ENCODE assay signal across 8 cellular contexts in the genomic region with DNA sequence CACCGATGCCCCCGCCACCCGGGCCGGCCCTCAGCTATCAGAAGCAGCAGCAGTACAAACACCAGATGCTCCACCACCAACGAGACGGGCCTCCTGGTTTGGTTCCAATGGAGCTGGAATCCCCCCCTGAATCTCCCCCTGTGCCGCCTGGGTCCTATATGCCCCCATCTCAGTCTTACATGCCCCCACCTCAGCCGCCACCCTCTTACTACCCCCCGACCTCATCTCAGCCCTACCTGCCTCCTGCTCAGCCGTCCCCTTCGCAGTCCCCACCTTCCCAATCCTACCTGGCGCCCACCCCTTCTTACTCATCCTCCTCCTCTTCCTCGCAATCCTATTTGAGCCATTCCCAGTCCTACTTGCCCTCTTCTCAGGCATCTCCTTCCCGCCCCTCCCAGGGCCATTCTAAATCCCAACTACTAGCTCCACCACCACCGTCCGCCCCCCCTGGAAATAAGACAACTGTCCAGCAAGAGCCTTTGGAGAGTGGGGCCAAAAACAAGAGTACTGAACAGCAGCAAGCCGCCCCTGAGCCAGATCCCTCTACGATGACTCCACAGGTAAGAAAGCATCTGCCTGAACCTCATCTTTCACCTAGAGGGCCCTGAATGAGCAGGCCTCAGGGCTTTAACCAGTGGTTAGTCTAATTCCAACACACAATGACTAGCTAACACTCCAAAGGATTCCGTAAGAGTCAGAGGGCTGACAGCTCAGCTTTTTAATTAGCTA. TPM values are rescaled to one million over a fixed set of nuclear protein-coding genes. Genes with fewer than 3 reads are reported as not detected.
DNase-seq lines count a peak whose midpoint lies in the region; ATAC-seq and TF ChIP-seq lines count a peak whose summit lies in the region.

No MANE protein-coding gene starts in this region.

- peak overlapping the region; percentile 94 for H3K9ac ChIP-seq in PC-3 (ENCODE audit: low read length)

- peak; percentile 10 for DNase-seq in GM12865 (ENCODE audit: low read depth)
- DNase-seq in PC-3 = peak; percentile 59
- peak; percentile 45 for DNase-seq in kidney tubule cell (ENCODE audit: low spot score)
- peak; percentile 11 for DNase-seq in stimulated activated CD4-positive, alpha-beta T cell treated with anti-CD3 and anti-CD28 coated beads, Interleukin-4, amount 100 ng/mL, for 24 hours
- DNase-seq in A172 (ENCODE audit: low spot score) = no peak

- H3K27ac Mint-ChIP-seq in brain = peak overlapping the region; percentile 93 to 100 (median 96)

- no peaks in the 10 kb centered on the region for H3K9me3 ChIP-seq in PC-3 (ENCODE audit: low read length)

- TF ChIP-seq CTCF in GM12865 (IDR thresholded peaks at IDR 0.05; ENCODE audit: insufficient read depth, low read depth, low read length, missing control alignments) (no peak), PC-3 (conservative IDR thresholded peaks at IDR 0.05; ENCODE audit: low read depth, low read length) (no peak), brain (conservative IDR thresholded peaks at IDR 0.05) (no peak)

- no peaks in the 10 kb centered on the region for H3K9me2 ChIP-seq in PC-3 (replicated peaks; ENCODE audit: low read length)

- H3K4me3 ChIP-seq in GM12865 (ENCODE audit: low read depth, low read length) (peak overlapping the region; percentile 93), PC-3 (ENCODE audit: low read length) (peak overlapping the region; percentile 90)

- peaks cover 18% of the 10 kb centered on the region for H3K27me3 Mint-ChIP-seq in brain

- POLR2A ChIA-PET in PC-3 (lab: Charles Lee; ENCODE audit: unreplicated experiment) = no interaction called here

- no peaks in the 10 kb centered on the region for H3K9me3 Mint-ChIP-seq in brain

- peaks cover 20% of the 10 kb centered on the region for H3K4me1 ChIP-seq in PC-3 (ENCODE audit: insufficient read depth, low read length)

- peak overlapping the region; percentile 79 for H2AFZ ChIP-seq in PC-3 (ENCODE audit: low read length)

- TSS peak; percentile 42 for BruUV-seq in PC-3 (replicated peaks; lab: Mats Ljungman, UMichigan)

- intact Hi-C loops in PC-3 (cut with micrococcal nuclease) = loop anchor here (2.0 kb wide), 1 partner anchor 51 kb away; the partner anchor contains the start of genes AREL1 and FCF1

- ATAC-seq in PC-3 (peak; percentile 22), GM21515 (IDR thresholded peaks at IDR 0.05; ENCODE audit: unreplicated experiment) (no peak), HG03175 (IDR thresholded peaks at IDR 0.05; ENCODE audit: unreplicated experiment) (no peak)

- peak overlapping the region; percentile 41; the same call in 1 of the 2 replicates for H3K27ac ChIP-seq in PC-3 (ENCODE audit: low read length)

- H3F3A ChIP-seq in PC-3 (ENCODE audit: low read length, unreplicated experiment) = no peaks in the 10 kb centered on the region

- H3K27me3 ChIP-seq in PC-3 (ENCODE audit: low read length) = no peaks in the 10 kb centered on the region

- H3K79me2 ChIP-seq in PC-3 (ENCODE audit: low read length) = peaks cover 57% of the 10 kb centered on the region

- peaks cover 35% of the 10 kb centered on the region for H3K36me3 Mint-ChIP-seq in brain

- H3K4me1 Mint-ChIP-seq in brain = peaks cover 58% of the 10 kb centered on the region

- H3K4me2 ChIP-seq in PC-3 (ENCODE audit: low read length) = peak overlapping the region; percentile 89

- H3K4me3 Mint-ChIP-seq in brain = peak overlapping the region; percentile 87 to 100 (median 92)

- H4K20me1 ChIP-seq in PC-3 (ENCODE audit: low read length) = peaks cover 40% of the 10 kb centered on the region

- no peaks in the 10 kb centered on the region for H3K36me3 ChIP-seq in PC-3 (ENCODE audit: low read depth, low read length)

- CTCF ChIA-PET in PC-3 (lab: Charles Lee) = interaction anchor here (0.6 kb wide), 2 partner anchors 38 to 1360 kb away, joined by 3 to 6 read pairs; no protein-coding TSS in a partner anchor

RNA-seq across cellular contexts. Expression of gene YLPM1, which starts 0.9 kb away (rescaled TPM):
- total RNA-seq in PC-3 (2014; rRNA removed) = 25.1 and 30.8 TPM in 2 replicates
- 54.7 TPM for polyA plus RNA-seq in brain (ENCODE audit: insufficient read depth, low read depth, low replicate concordance)
- 9.2 and 11.1 TPM in 2 replicates for total RNA-seq in A172 (2014; rRNA removed; shearing (Covaris generic))

RNA-seq across cellular contexts. Expression of gene FCF1, which starts 51.0 kb away (rescaled TPM):
- total RNA-seq in PC-3 (2014; rRNA removed) = 29.7 and 33.1 TPM in 2 replicates
- 24.9 TPM for polyA plus RNA-seq in brain (ENCODE audit: insufficient read depth, low read depth, low replicate concordance)
- 9.5 and 18.6 TPM in 2 replicates for total RNA-seq in A172 (2014; rRNA removed; shearing (Covaris generic))

RNA-seq across cellular contexts. Expression of gene AREL1, which starts 51.1 kb away (rescaled TPM):
- 25.4 and 32.1 TPM in 2 replicates for total RNA-seq in PC-3 (2014; rRNA removed)
- 25.4 TPM for polyA plus RNA-seq in brain (ENCODE audit: insufficient read depth, low read depth, low replicate concordance)
- 15.9 and 25.9 TPM in 2 replicates for total RNA-seq in A172 (2014; rRNA removed; shearing (Covaris generic))
